ENCODE assay signal across 27 cellular contexts in genomic region chr13:44407379-44407778, GRCh38. TPM values are rescaled to one million over a fixed set of nuclear protein-coding genes. Genes with fewer than 3 reads are reported as not detected.
"Had no signal": no experiment of that assay in that cellular context is flagged by ENCODE, and none has a peak within 500 bp of the region (broad histone marks: within the 10 kb centered on the region; RNA-seq: fewer than 3 reads in every experiment).

No MANE protein-coding gene starts in this region.

- H3K27ac ChIP-seq: cardiac muscle cell, coronary artery, dorsolateral prefrontal cortex, heart left ventricle, left lung, lower lobe of right lung, neutrophil, stomach, vagina had no signal

- H3K4me1 ChIP-seq: lower lobe of right lung had no signal

- ATAC-seq: activated CD4-positive, alpha-beta T cell treated with anti-CD3 and anti-CD28 coated beads for 36 hours; activated CD8-positive, alpha-beta memory T cell treated with anti-CD3 and anti-CD28 coated beads, Interleukin-2, amount 10 ng/mL, durations not matched to agents 7 days and 5 days; activated CD8-positive, alpha-beta T cell treated with anti-CD3 and anti-CD28 coated beads, Interleukin-2, amount 10 ng/mL, durations not matched to agents 7 days and 5 days; esophagus mucosa; heart left ventricle; left lung; lower lobe of right lung; mucosa of descending colon; natural killer cell treated with Interleukin-12 subunit alpha and Interleukin-12 subunit beta and Interleukin-15 and Interleukin-18, amount 100 ng/mL, for 72 hours; stimulated activated naive B cell treated with anti-CD40 and anti-IgM and Interleukin-4, amounts not matched to agents 10 μg/mL and 1 μg/mL and 100 μg/mL, for 72 hours had no signal

- H3K9me3 ChIP-seq: heart left ventricle, left lung, lower lobe of right lung, mucosa of descending colon, neutrophil, stomach, thyroid gland, upper lobe of left lung, vagina had no signal

- H3K4me3 ChIP-seq: cardiac muscle cell, coronary artery, dorsolateral prefrontal cortex, heart left ventricle, left lung, lower lobe of right lung, mucosa of descending colon, smooth muscle cell, stomach, thyroid gland, upper lobe of left lung, vagina had no signal

- H3K27me3 ChIP-seq: cardiac muscle cell, dorsolateral prefrontal cortex, heart left ventricle, left lung, stomach, thyroid gland, upper lobe of left lung, vagina had no signal

- H3K4me2 ChIP-seq: smooth muscle cell had no signal

- H3K36me3 ChIP-seq: cardiac muscle cell, heart left ventricle, left lung, lower lobe of right lung, stomach, thyroid gland, upper lobe of left lung, vagina had no signal

- DNase-seq: activated CD4-positive, alpha-beta T cell treated with anti-CD3 and anti-CD28 coated beads for 36 hours; activated CD4-positive, CD25-positive, alpha-beta regulatory T cell; activated CD8-positive, alpha-beta memory T cell treated with anti-CD3 and anti-CD28 coated beads, Interleukin-2, amount 10 ng/mL, durations not matched to agents 7 days and 5 days; activated CD8-positive, alpha-beta T cell treated with anti-CD3 and anti-CD28 coated beads, Interleukin-2, amount 10 ng/mL, durations not matched to agents 7 days and 5 days; activated naive CD4-positive, alpha-beta T cell; activated T-cell treated with anti-CD3 and anti-CD28 coated beads, Interleukin-2, amount 50 U/mL, for 48 hours; anterior cingulate cortex; dorsolateral prefrontal cortex; foreskin fibroblast; heart left ventricle; left lung; lower lobe of right lung; mucosa of descending colon; stimulated activated CD4-positive, alpha-beta T cell treated with anti-CD3 and anti-CD28 coated beads, Interleukin-1b, Interleukin-23, amount 100 ng/mL, for 48 hours; stimulated activated CD4-positive, alpha-beta T cell treated with anti-CD3 and anti-CD28 coated beads, Interleukin-4, amount 100 ng/mL, for 4 hours; stimulated activated naive B cell treated with anti-CD40 and anti-IgM and Interleukin-4, amounts not matched to agents 10 μg/mL and 1 μg/mL and 100 μg/mL, for 72 hours; stomach; T-helper 1 cell; thyroid gland; upper lobe of left lung had no signal

RNA-seq across cellular contexts. Expression of gene SERP2, which starts 33.8 kb away (rescaled TPM):
- total RNA-seq: activated CD8-positive, alpha-beta memory T cell treated with anti-CD3 and anti-CD28 coated beads, Interleukin-2, amount 10 ng/mL, durations not matched to agents 7 days and 5 days had no signal
